In genomic region chr1:3685906-3686305, GRCh38 we compare ENCODE assay signal across 22 cellular contexts.
"Had no signal": no experiment of that assay in that cellular context is flagged by ENCODE, and none has a peak within 500 bp of the region (broad histone marks: within the 10 kb centered on the region; RNA-seq: fewer than 3 reads in every experiment).

No MANE protein-coding gene starts in this region.

- H3K27ac ChIP-seq: HL-60, KMS-11, SJCRH30 had no signal

- H3K9ac ChIP-seq: KMS-11 had no signal

- DNase-seq: Kasumi-1; MM.1S; NCI-H1092 treated with DMSO at 0.1 percent for 48 hours; NCI-H1436; NCI-H187; NCI-H2029; NCI-H2081 treated with DMSO at 0.1 percent for 48 hours; NCI-H2227 treated with DMSO at 0.1 percent for 48 hours; NCI-H524; NCI-H526 treated with DMSO at 0.1 percent for 48 hours; NCI-H748 treated with DMSO at 0.1 percent for 48 hours; NK-92 treated with Interleukin-12 subunit alpha and Interleukin-12 subunit beta, amount 100 ng/mL, for 24 hours; PC-3; SHP77 treated with DMSO at 0.1 percent for 48 hours; SJCRH30 had no signal

- H3K4me3 ChIP-seq: K562, SJCRH30 had no signal

- ATAC-seq: K562, Panc1, PC-3, Right ventricle myocardium inferior, SK-N-SH treated with all-trans-retinoic acid at 6 μM for 48 hours had no signal

- H3K4me2 ChIP-seq: KMS-11 had no signal

- H3K9me3 ChIP-seq: SJCRH30 had no signal

- H3K36me3 ChIP-seq: SJCRH30 had no signal

- FAIRE-seq: HTR-8/SVneo, K562 had no signal

- H3K27me3 ChIP-seq: SJCRH30 had no signal
